ENCODE assay signal across 8 cellular contexts in genomic region chr1:66925558-66925910, GRCh38. TPM values are rescaled to one million over a fixed set of nuclear protein-coding genes. Genes with fewer than 3 reads are reported as not detected.
DNase-seq lines count a peak whose midpoint lies in the region; ATAC-seq and TF ChIP-seq lines count a peak whose summit lies in the region.

No MANE protein-coding gene starts in this region.

- H4K5ac ChIP-seq in IMR-90 (ENCODE audit: low read depth, low read length), result peak overlapping the region; percentile 19; the same call in 1 of the 2 replicates

- H3K9me1 ChIP-seq in IMR-90 (ENCODE audit: insufficient read depth, low read length), result no peaks in the 10 kb centered on the region

- intact Hi-C loops in IMR-90 (cut with micrococcal nuclease), result no loop called here
- intact Hi-C loops in dendritic cell treated with granulocyte-macrophage colony-stimulating factor and Interleukin-4, amounts not matched to agents 40 ng/mL and 50 ng/mL, for 4 days (cut with micrococcal nuclease), result no loop called here

- dilution Hi-C loops in IMR-90 (cut with HindIII; ENCODE audit: low sequenced_read_pairs, unreplicated experiment), result no loop called here

- peaks cover 28% of the 10 kb centered on the region for H3K36me3 Mint-ChIP-seq in dendritic cell treated with granulocyte-macrophage colony-stimulating factor and Interleukin-4, amounts not matched to agents 40 ng/mL and 50 ng/mL, for 4 days (ENCODE audit: low read depth)
- H3K36me3 Mint-ChIP-seq in nephron progenitor cell (ENCODE audit: low read depth), result peaks cover 22% of the 10 kb centered on the region

- in situ Hi-C loops in IMR-90 (cut with MboI; ENCODE audit: low sequenced_read_pairs), result loop anchor here (25.0 kb wide), 2 partner anchors 388 to 1113 kb away; partner anchors contain the start of gene SGIP1

- BruUV-seq in IMR-90 (replicated peaks; lab: Mats Ljungman, UMichigan), result no TSS peak

- H3K18ac ChIP-seq in IMR-90 (ENCODE audit: low read depth, low read length), result peak overlapping the region; percentile 5; the same call in 1 of the 2 replicates

- H3K4me1 ChIP-seq in IMR-90 (ENCODE audit: control insufficient read depth, insufficient read depth, low read length), result no peaks in the 10 kb centered on the region

- peak overlapping the region; percentile 72 for H2AK9ac ChIP-seq in IMR-90 (replicated peaks; ENCODE audit: low read depth, low read length, poor library complexity)

- H2BK5ac ChIP-seq in IMR-90 (ENCODE audit: low read depth, low read length, poor library complexity, severe bottlenecking), result peak overlapping the region; percentile 63

- peak overlapping the region; percentile 82 for H3K9ac ChIP-seq in IMR-90 (ENCODE audit: low read depth, low read length)

- H2BK20ac ChIP-seq in IMR-90 (ENCODE audit: low read depth, low read length), result no peak overlapping the region

- H2BK120ac ChIP-seq in IMR-90 (ENCODE audit: low read depth, low read length), result peak overlapping the region; percentile 26; the same call in 1 of the 2 replicates

- H2BK15ac ChIP-seq in IMR-90 (ENCODE audit: low read depth, low read length), result no peak overlapping the region; the same call in 2 of the 3 replicates

- peaks cover 5% of the 10 kb centered on the region for H4K20me1 ChIP-seq in IMR-90 (ENCODE audit: insufficient read depth, low read length)

- H3K4me2 ChIP-seq in IMR-90 (ENCODE audit: low read depth, low read length), result peak overlapping the region; percentile 96

- H3K4ac ChIP-seq in IMR-90 (ENCODE audit: low read depth, low read length), result peak overlapping the region; percentile 78

- peak overlapping the region; percentile 71 for H3K27ac ChIP-seq in IMR-90 (ENCODE audit: insufficient read depth, low read length)

- TF ChIP-seq RAD21 in IMR-90 (IDR thresholded peaks at IDR 0.05; ENCODE audit: low read length), result no peak

- H3K4me3 Mint-ChIP-seq in dendritic cell treated with granulocyte-macrophage colony-stimulating factor and Interleukin-4, amounts not matched to agents 40 ng/mL and 50 ng/mL, for 4 days, result peak overlapping the region; percentile 88
- H3K4me3 Mint-ChIP-seq in nephron progenitor cell, result peak overlapping the region; percentile 89

- no CpG with 5 or more reads among the region's 11 CpGs for WGBS in IMR-90 (ENCODE audit: extremely low coverage in 2 of 2, insufficient read length in 1 of 2), 2 experiments

- peak overlapping the region; percentile 99 for H3K23ac ChIP-seq in IMR-90 (ENCODE audit: low read depth, low read length)

- DNase-seq in IMR-90 (no peak), nephron progenitor cell (no peak), NCI-H2227 treated with DMSO at 0.1 percent for 48 hours (lab: John Stamatoyannopoulos, UW) (no peak), DMS153 treated with DMSO at 0.1 percent for 48 hours (lab: John Stamatoyannopoulos, UW; ENCODE audit: unreplicated experiment) (no peak), DMS 273 treated with DMSO at 0.1 percent for 48 hours (lab: John Stamatoyannopoulos, UW) (no peak), Ammon's horn (ENCODE audit: low spot score) (no peak)

- H4K91ac ChIP-seq in IMR-90 (ENCODE audit: insufficient read depth, low read depth, low read length), result peak overlapping the region; percentile 45

- peaks cover 13 to 31% of the 10 kb centered on the region in 2 experiments for H3K79me1 ChIP-seq in IMR-90 (ENCODE audit: low read depth in 1 of 2, low read length in 2 of 2)

- no peak for TF ChIP-seq CTCF in IMR-90 (conservative IDR thresholded peaks at IDR 0.05; ENCODE audit: low read depth, low read length)
- TF ChIP-seq CTCF in nephron progenitor cell (IDR thresholded peaks at IDR 0.05), result no peak

- peak overlapping the region; percentile 44 for H2AK5ac ChIP-seq in IMR-90 (ENCODE audit: low read depth, low read length)

- H3K27ac Mint-ChIP-seq in dendritic cell treated with granulocyte-macrophage colony-stimulating factor and Interleukin-4, amounts not matched to agents 40 ng/mL and 50 ng/mL, for 4 days, result peak overlapping the region; percentile 95
- peak overlapping the region; percentile 99 for H3K27ac Mint-ChIP-seq in nephron progenitor cell

- peak overlapping the region; percentile 64 for H3K4me3 ChIP-seq in IMR-90 (ENCODE audit: insufficient read depth, low read depth, low read length)

- no peaks in the 10 kb centered on the region for H3K36me3 ChIP-seq in IMR-90 (ENCODE audit: control insufficient read depth, insufficient read depth, low read length)

- peak overlapping the region; percentile 54 for H3K56ac ChIP-seq in IMR-90 (ENCODE audit: extremely low read depth, insufficient read depth, low read length)

- H3K27me3 ChIP-seq in IMR-90 (ENCODE audit: control insufficient read depth, insufficient read depth, low read length), result no peaks in the 10 kb centered on the region

- peaks cover 17% of the 10 kb centered on the region for H3K4me1 Mint-ChIP-seq in dendritic cell treated with granulocyte-macrophage colony-stimulating factor and Interleukin-4, amounts not matched to agents 40 ng/mL and 50 ng/mL, for 4 days (ENCODE audit: low read depth)
- H3K4me1 Mint-ChIP-seq in nephron progenitor cell, result peaks cover 48% of the 10 kb centered on the region

- H3K14ac ChIP-seq in IMR-90 (replicated peaks; ENCODE audit: low read depth, low read length), result peak overlapping the region; percentile 96

- no peak for TF ChIP-seq POLR2A in IMR-90 (IDR thresholded peaks at IDR 0.05; ENCODE audit: low read depth, low read length)

- peak overlapping the region; percentile 11 to 56; a peak in 2 of 4 replicates for H4K8ac ChIP-seq in IMR-90 (ENCODE audit: low read depth in 2 of 2, low read length in 2 of 2)

- no peaks in the 10 kb centered on the region for H3K9me3 Mint-ChIP-seq in dendritic cell treated with granulocyte-macrophage colony-stimulating factor and Interleukin-4, amounts not matched to agents 40 ng/mL and 50 ng/mL, for 4 days
- H3K9me3 Mint-ChIP-seq in nephron progenitor cell, result peaks cover 6% of the 10 kb centered on the region

- ATAC-seq in GM19043 (IDR thresholded peaks at IDR 0.05; ENCODE audit: low read depth, unreplicated experiment) (peak; percentile 0), IMR-90 (ENCODE audit: low read depth) (peak; percentile 0)

- no peaks in the 10 kb centered on the region for H3K9me3 ChIP-seq in IMR-90 (ENCODE audit: control insufficient read depth, insufficient read depth, low read length)

- peak overlapping the region; percentile 94 for H2AFZ ChIP-seq in IMR-90 (replicated peaks; ENCODE audit: low read length, poor library complexity)

- no peaks in the 10 kb centered on the region for H3K27me3 Mint-ChIP-seq in dendritic cell treated with granulocyte-macrophage colony-stimulating factor and Interleukin-4, amounts not matched to agents 40 ng/mL and 50 ng/mL, for 4 days
- no peaks in the 10 kb centered on the region for H3K27me3 Mint-ChIP-seq in nephron progenitor cell (ENCODE audit: low read depth, poor library complexity)

- CTCF ChIA-PET in IMR-90 (lab: Yijun Ruan, JAX), result interaction anchor here (0.8 to 2.2 kb wide), 5 partner anchors 12 to 224 kb away, joined by 3 to 8 read pairs (median 3); no protein-coding TSS in a partner anchor

- POLR2A ChIA-PET in IMR-90 (lab: Charles Lee; ENCODE audit: unreplicated experiment), result no interaction called here

TF ChIP-seq in IMR-90, 13 proteins besides CTCF, POLR2A, EP300 and RAD21:
- no peak for TF ChIP-seq FOS (IDR thresholded peaks at IDR 0.05; ENCODE audit: low read depth, low read length)
- TF ChIP-seq, protein P1, sequence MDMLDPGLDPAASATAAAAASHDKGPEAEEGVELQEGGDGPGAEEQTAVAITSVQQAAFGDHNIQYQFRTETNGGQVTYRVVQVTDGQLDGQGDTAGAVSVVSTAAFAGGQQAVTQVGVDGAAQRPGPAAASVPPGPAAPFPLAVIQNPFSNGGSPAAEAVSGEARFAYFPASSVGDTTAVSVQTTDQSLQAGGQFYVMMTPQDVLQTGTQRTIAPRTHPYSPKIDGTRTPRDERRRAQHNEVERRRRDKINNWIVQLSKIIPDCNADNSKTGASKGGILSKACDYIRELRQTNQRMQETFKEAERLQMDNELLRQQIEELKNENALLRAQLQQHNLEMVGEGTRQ (IDR thresholded peaks at IDR 0.05; ENCODE audit: low read depth, low read length), result no peak
- no peak for TF ChIP-seq MXI1 (IDR thresholded peaks at IDR 0.05; ENCODE audit: borderline replicate concordance, low read depth, low read length)
- TF ChIP-seq CHD1 (IDR thresholded peaks at IDR 0.05; ENCODE audit: low read depth, low read length), result no peak
- no peak for TF ChIP-seq RFX5 (IDR thresholded peaks at IDR 0.05; ENCODE audit: low read depth, low read length)
- TF ChIP-seq MAZ (IDR thresholded peaks at IDR 0.05; ENCODE audit: borderline replicate concordance, low read depth, low read length), result no peak
- TF ChIP-seq SMC3 (IDR thresholded peaks at IDR 0.05; ENCODE audit: low read depth, low read length), result no peak
- TF ChIP-seq MAFK (IDR thresholded peaks at IDR 0.05; ENCODE audit: low read depth, low read length), result no peak
- no peak for TF ChIP-seq RCOR1 (IDR thresholded peaks at IDR 0.05; ENCODE audit: insufficient replicate concordance, low read length)
- TF ChIP-seq ELK1 (IDR thresholded peaks at IDR 0.05; ENCODE audit: borderline replicate concordance, low read depth, low read length), result no peak
- no peak for TF ChIP-seq NFE2L2 (IDR thresholded peaks at IDR 0.05; ENCODE audit: low read depth, low read length)
- no peak for TF ChIP-seq BHLHE40 (IDR thresholded peaks at IDR 0.05; ENCODE audit: low read depth, low read length)
- no peak for TF ChIP-seq CEBPB (IDR thresholded peaks at IDR 0.05; ENCODE audit: low read depth, low read length)

RNA-seq across cellular contexts. Expression of gene MIER1, which starts 0.7 kb away (rescaled TPM):
- total RNA-seq in IMR-90 (2012; rRNA removed), result 11.5 and 32.2 TPM in 2 replicates
- polyA plus RNA-seq in IMR-90 (2012; rRNA removed), result 4.6 and 5.0 TPM in 2 replicates
- 0.71 and 0.90 TPM in 2 replicates for polyA plus RNA-seq in IMR-90 (2012; cell fraction: cytosol; rRNA removed)
- polyA plus RNA-seq in IMR-90 (2012; cell fraction: nucleus; rRNA removed; ENCODE audit: low replicate concordance), result 0.57 and 4.7 TPM in 2 replicates

RNA-seq across cellular contexts. Expression of gene DNAI4, which starts 0.9 kb away (rescaled TPM):
- total RNA-seq in IMR-90 (2012; rRNA removed), result 1.6 and 1.7 TPM in 2 replicates
- polyA plus RNA-seq in IMR-90 (2012; rRNA removed), result 0.63 and 0.72 TPM in 2 replicates
- 0.24 and 0.44 TPM in 2 replicates for polyA plus RNA-seq in IMR-90 (2012; cell fraction: cytosol; rRNA removed)
- polyA plus RNA-seq in IMR-90 (2012; cell fraction: nucleus; rRNA removed; ENCODE audit: low replicate concordance), result 0.11 and 0.68 TPM in 2 replicates
